In genomic region chr16:75237398-75238131, GRCh38 we compare ENCODE assay signal across 16 cellular contexts. TPM values are rescaled to one million over a fixed set of nuclear protein-coding genes. Genes with fewer than 3 reads are reported as not detected.
DNase-seq lines count a peak whose midpoint lies in the region; ATAC-seq, FAIRE-seq and TF ChIP-seq lines count a peak whose summit lies in the region.
"Had no signal": no experiment of that assay in that cellular context is flagged by ENCODE, and none has a peak within 500 bp of the region (broad histone marks: within the 10 kb centered on the region; RNA-seq: fewer than 3 reads in every experiment).

No MANE protein-coding gene starts in this region.

- 59 to 84% (median 72%) methylated on average over 6 to 18 of the region's 18 CpGs for WGBS in heart left ventricle, 4 donors
- WGBS in ovary, 3 donors = 76 to 87% (median 82%) methylated on average over 17 to 18 of the region's 18 CpGs

- H3K27ac ChIP-seq in heart left ventricle = peak overlapping the region; percentile 59 to 90 (median 80)
- H3K27ac ChIP-seq in endothelial cell of umbilical vein (ENCODE audit: insufficient read depth, low read depth, low read length) = no peak overlapping the region
- peak overlapping the region; percentile 59 to 79 for H3K27ac ChIP-seq in ovary
- peak overlapping the region; percentile 83 to 92 for H3K27ac ChIP-seq in uterus

- no peaks in the 10 kb centered on the region for H4K20me1 ChIP-seq in endothelial cell of umbilical vein (replicated peaks; ENCODE audit: control insufficient read depth, extremely low read depth, insufficient read depth, low read length)

- no peak overlapping the region for H3K4me2 ChIP-seq in endothelial cell of umbilical vein (ENCODE audit: insufficient read depth, low read length)

- dilution Hi-C loops in endothelial cell of umbilical vein (cut with MboI; ENCODE audit: extremely low pct_ligation_motif_present, low sequenced_read_pairs) = no loop called here

- ATAC-seq in heart left ventricle = peak in 1 of 4 donors; percentile 0
- no peak for ATAC-seq in left ventricle myocardium superior
- ATAC-seq: A549; activated CD8-positive, alpha-beta T cell treated with anti-CD3 and anti-CD28 coated beads, Interleukin-2, amount 10 ng/mL, durations not matched to agents 7 days and 5 days had no signal

- H3K4me3 ChIP-seq in heart left ventricle (no peak overlapping the region), endothelial cell of umbilical vein (replicated peaks in 1 of 3; ENCODE audit: insufficient read depth in 1 of 3, low read depth in 1 of 3, low read length in 3 of 3) (no peak overlapping the region), ovary (no peak overlapping the region), uterus (no peak overlapping the region)
- H3K4me3 ChIP-seq: A549 had no signal

- no peaks in the 10 kb centered on the region for H3K9me1 ChIP-seq in endothelial cell of umbilical vein (replicated peaks; ENCODE audit: control insufficient read depth, extremely low read depth, insufficient read depth, low read length)

- H3K9me3 ChIP-seq in heart left ventricle = no peaks in the 10 kb centered on the region
- H3K9me3 ChIP-seq in endothelial cell of umbilical vein (replicated peaks; ENCODE audit: control insufficient read depth, insufficient read depth, low read length) = no peaks in the 10 kb centered on the region
- no peaks in the 10 kb centered on the region for H3K9me3 ChIP-seq in ovary
- H3K9me3 ChIP-seq in uterus = no peaks in the 10 kb centered on the region
- H3K9me3 ChIP-seq: A549 had no signal

- peaks cover 0 to 13% (median 0%) of the 10 kb centered on the region in 9 donors for H3K27me3 ChIP-seq in heart left ventricle
- no peaks in the 10 kb centered on the region for H3K27me3 ChIP-seq in endothelial cell of umbilical vein (ENCODE audit: control insufficient read depth in 2 of 2, insufficient read depth in 2 of 2, low read length in 2 of 2)
- no peaks in the 10 kb centered on the region for H3K27me3 ChIP-seq in ovary
- H3K27me3 ChIP-seq in uterus = no peaks in the 10 kb centered on the region

- no TSS peak for BruUV-seq in endothelial cell of umbilical vein (replicated peaks; lab: Mats Ljungman, UMichigan)

- DNase-seq in heart left ventricle (peak in 2 of 5 donors; percentile 29 to 54), left ventricle myocardium superior (no peak), endothelial cell of umbilical vein (ENCODE audit: low read depth, low spot score) (no peak), ovary (peak in 3 of 5 donors; percentile 25 to 43 (median 43)), uterus (peak; percentile 22 to 26), NCI-H2081 (lab: John Stamatoyannopoulos, UW) (no peak), cerebellar nuclear complex (lab: John Stamatoyannopoulos, UW) (no peak), NCI-H2171 treated with DMSO at 0.1 percent for 48 hours (lab: John Stamatoyannopoulos, UW) (no peak)
- DNase-seq: activated CD8-positive, alpha-beta T cell treated with anti-CD3 and anti-CD28 coated beads, Interleukin-2, amount 10 ng/mL, durations not matched to agents 7 days and 5 days; activated naive CD4-positive, alpha-beta T cell treated with Interleukin-2 at 50 U/mL for 16 hours; Karpas-422; stimulated activated CD4-positive, alpha-beta T cell treated with anti-CD3 and anti-CD28 coated beads, Interleukin-4, amount 100 ng/mL, for 4 hours had no signal

- FAIRE-seq in endothelial cell of umbilical vein (lab: Jason Lieb, UNC) = no peak
- FAIRE-seq: A549, GM19239 had no signal

- TF ChIP-seq CTCF in heart left ventricle (IDR thresholded peaks at IDR 0.05) (no peak), endothelial cell of umbilical vein (IDR thresholded peaks at IDR 0.05; ENCODE audit: extremely low read depth in 1 of 2, insufficient read depth in 1 of 2, low read depth in 1 of 2, low read length in 2 of 2) (no peak), ovary (IDR thresholded peaks at IDR 0.05) (no peak), uterus (IDR thresholded peaks at IDR 0.05) (no peak)

- H3K36me3 ChIP-seq in heart left ventricle = peaks cover 0 to 66% (median 50%) of the 10 kb centered on the region in 9 donors
- peaks cover 37 to 81% of the 10 kb centered on the region in 2 experiments for H3K36me3 ChIP-seq in endothelial cell of umbilical vein (ENCODE audit: control insufficient read depth in 2 of 2, extremely low read depth in 1 of 2, insufficient read depth in 2 of 2, low read length in 2 of 2)
- no peaks in the 10 kb centered on the region for H3K36me3 ChIP-seq in ovary
- H3K36me3 ChIP-seq in uterus = no peaks in the 10 kb centered on the region

- H3K4me1 ChIP-seq in heart left ventricle = peaks cover 3 to 74% (median 50%) of the 10 kb centered on the region in 12 donors
- H3K4me1 ChIP-seq in endothelial cell of umbilical vein (ENCODE audit: control insufficient read depth, extremely low read depth, insufficient read depth, low read length) = peaks cover 9% of the 10 kb centered on the region
- H3K4me1 ChIP-seq in ovary (ENCODE audit: insufficient read depth) = peaks cover 15% of the 10 kb centered on the region
- H3K4me1 ChIP-seq in uterus = peaks cover 12 to 41% of the 10 kb centered on the region in 2 donors

- H3K79me2 ChIP-seq in endothelial cell of umbilical vein (ENCODE audit: control insufficient read depth, insufficient read depth, low read length) = peaks cover 91% of the 10 kb centered on the region

- no peak overlapping the region for H3K9ac ChIP-seq in endothelial cell of umbilical vein (replicated peaks; ENCODE audit: extremely low read depth, insufficient read depth, low read length)

- no peak for TF ChIP-seq POLR2A in heart left ventricle (IDR thresholded peaks at IDR 0.05)
- no peak for TF ChIP-seq POLR2A in endothelial cell of umbilical vein (IDR thresholded peaks at IDR 0.05; ENCODE audit: low read depth, low read length)
- TF ChIP-seq POLR2A in ovary (IDR thresholded peaks at IDR 0.05) = no peak
- TF ChIP-seq POLR2A in uterus (IDR thresholded peaks at IDR 0.05) = no peak

- POLR2A ChIA-PET in endothelial cell of umbilical vein (lab: Charles Lee) = no interaction called here

- CTCF ChIA-PET in endothelial cell of umbilical vein (lab: Charles Lee) = interaction anchor here (1.3 to 6.5 kb wide), 3 partner anchors 145 to 165 kb away, joined by 3 to 120 read pairs (median 9); no protein-coding TSS in a partner anchor

- no peak for TF ChIP-seq EP300 in ovary (IDR thresholded peaks at IDR 0.05)

- H2AFZ ChIP-seq in endothelial cell of umbilical vein (ENCODE audit: low read depth, low read length) = no peak overlapping the region

- intact Hi-C loops in heart left ventricle (cut with DNase I) = loop anchor here in 1 of 10 donors (2.0 kb wide), 1 partner anchor 147 kb away; no protein-coding TSS in a partner anchor
- intact Hi-C loops in left ventricle myocardium superior (cut with micrococcal nuclease) = no loop called here
- intact Hi-C loops in endothelial cell of umbilical vein (cut with micrococcal nuclease) = no loop called here
- intact Hi-C loops in ovary (cut with DNase I) = loop anchor here in 2 of 4 donors (5.0 to 10.0 kb wide), 3 partner anchors 65 to 160 kb away; no protein-coding TSS in a partner anchor
- intact Hi-C loops in uterus (cut with DNase I; ENCODE audit: low total_unique reads) = loop anchor here (5.0 kb wide), 1 partner anchor 150 kb away; no protein-coding TSS in a partner anchor

RNA-seq across cellular contexts. Expression of gene BCAR1, which starts 13.9 kb away (rescaled TPM):
- 100 to 1,000 TPM in 1 of 9 donors, 10 to 100 TPM in 8; 51.4 to 129 (median 72.0) TPM for total RNA-seq in heart left ventricle
- polyA plus RNA-seq in heart left ventricle = 10 to 100 TPM; 54.2 to 89.2 TPM
- 82.9 TPM for total RNA-seq in left ventricle myocardium superior
- 237 and 267 TPM in 2 replicates for total RNA-seq in endothelial cell of umbilical vein
- 171 and 198 TPM in 2 replicates for polyA plus RNA-seq in endothelial cell of umbilical vein
- polyA plus RNA-seq in endothelial cell of umbilical vein (2011; cell fraction: cytosol; rRNA removed) = 110 and 135 TPM in 2 replicates
- polyA plus RNA-seq in endothelial cell of umbilical vein (2011; cell fraction: nucleus; rRNA removed) = 257 and 307 TPM in 2 replicates
- polyA plus RNA-seq in endothelial cell of umbilical vein (2012) = 194 and 202 TPM in 2 replicates
- polyA minus RNA-seq in endothelial cell of umbilical vein = 91.9 and 139 TPM in 2 replicates
- polyA minus RNA-seq in endothelial cell of umbilical vein (2011; cell fraction: cytosol; rRNA and poly(A)+ RNA removed) = 24.9 TPM
- polyA minus RNA-seq in endothelial cell of umbilical vein (2011; cell fraction: nucleus; rRNA and poly(A)+ RNA removed) = 131 and 267 TPM in 2 replicates
- 10 to 100 TPM; 22.2 to 90.2 (median 47.4) TPM for total RNA-seq in ovary
- polyA plus RNA-seq in ovary = 10 to 100 TPM in 1 of 2 donors, 1 to 10 TPM in 1; 2.4 to 30.3 TPM
- 100 to 1,000 TPM in 1 of 4 donors, 10 to 100 TPM in 3; 42.8 to 104 (median 47.2) TPM for total RNA-seq in uterus
- total RNA-seq: T-helper 1 cell treated with Interleukin-12 subunit alpha and Interleukin-12 subunit beta and Interleukin-4 antibody, amounts not matched to agents 30 ng/mL and 1 ng/mL, for 36 hours had no signal

RNA-seq across cellular contexts. Expression of gene CTRB1, which starts 18.8 kb away (rescaled TPM):
- total RNA-seq in heart left ventricle = 1 to 10 TPM in 5 of 9 donors, not detected in 4; 2.0 to 3.7 (median 3.0) TPM
- polyA plus RNA-seq in heart left ventricle = under 1 TPM in 1 of 2 donors, not detected in 1; 0.64 TPM
- not detected for total RNA-seq in left ventricle myocardium superior
- total RNA-seq in endothelial cell of umbilical vein = not detected in 2 replicates
- polyA plus RNA-seq in endothelial cell of umbilical vein = not detected in 2 replicates
- not detected in 2 replicates for polyA plus RNA-seq in endothelial cell of umbilical vein (2011; cell fraction: cytosol; rRNA removed)
- polyA plus RNA-seq in endothelial cell of umbilical vein (2011; cell fraction: nucleus; rRNA removed) = not detected in 2 replicates
- polyA plus RNA-seq in endothelial cell of umbilical vein (2012) = 0.41 TPM in 1 of 2 replicates, not detected in the other
- not detected in 2 replicates for polyA minus RNA-seq in endothelial cell of umbilical vein
- polyA minus RNA-seq in endothelial cell of umbilical vein (2011; cell fraction: cytosol; rRNA and poly(A)+ RNA removed) = not detected
- not detected in 2 replicates for polyA minus RNA-seq in endothelial cell of umbilical vein (2011; cell fraction: nucleus; rRNA and poly(A)+ RNA removed)
- total RNA-seq in ovary = 10 to 100 TPM in 2 of 7 donors, 1 to 10 TPM in 1, under 1 TPM in 2, not detected in 2; 0.67 to 14.7 (median 3.1) TPM
- not detected for polyA plus RNA-seq in ovary
- total RNA-seq in uterus = not detected
- total RNA-seq: activated CD8-positive, alpha-beta T cell treated with anti-CD3 and anti-CD28 coated beads, Interleukin-2, amount 10 ng/mL, durations not matched to agents 7 days and 5 days; subcutaneous adipose tissue; T-helper 1 cell treated with Interleukin-12 subunit alpha and Interleukin-12 subunit beta and Interleukin-4 antibody, amounts not matched to agents 30 ng/mL and 1 ng/mL, for 36 hours had no signal
- polyA plus RNA-seq: A549 had no signal

RNA-seq across cellular contexts. Expression of gene CTRB2, which starts 30.6 kb away (rescaled TPM):
- total RNA-seq in heart left ventricle (1 to 10 TPM in 4 of 9 donors, under 1 TPM in 1, not detected in 4; 0.98 to 3.7 (median 2.8) TPM), left ventricle myocardium superior (not detected), endothelial cell of umbilical vein (not detected in 2 replicates), ovary (10 to 100 TPM in 2 of 7 donors, 1 to 10 TPM in 1, under 1 TPM in 1, not detected in 3; 0.62 to 28.7 (median 11.6) TPM), uterus (not detected)
- polyA plus RNA-seq in heart left ventricle (under 1 TPM in 1 of 2 donors, not detected in 1; 0.51 TPM), endothelial cell of umbilical vein (not detected in 2 replicates), ovary (1 to 10 TPM in 1 of 2 donors, not detected in 1; 1.1 TPM)
- not detected in 2 replicates for polyA plus RNA-seq in endothelial cell of umbilical vein (2011; cell fraction: cytosol; rRNA removed)
- polyA plus RNA-seq in endothelial cell of umbilical vein (2011; cell fraction: nucleus; rRNA removed) = not detected in 2 replicates
- polyA plus RNA-seq in endothelial cell of umbilical vein (2012) = 0.15 and 0.16 TPM in 2 replicates
- polyA minus RNA-seq in endothelial cell of umbilical vein = not detected in 2 replicates
- not detected for polyA minus RNA-seq in endothelial cell of umbilical vein (2011; cell fraction: cytosol; rRNA and poly(A)+ RNA removed)
- not detected in 2 replicates for polyA minus RNA-seq in endothelial cell of umbilical vein (2011; cell fraction: nucleus; rRNA and poly(A)+ RNA removed)
- total RNA-seq: activated CD8-positive, alpha-beta T cell treated with anti-CD3 and anti-CD28 coated beads, Interleukin-2, amount 10 ng/mL, durations not matched to agents 7 days and 5 days; subcutaneous adipose tissue; T-helper 1 cell treated with Interleukin-12 subunit alpha and Interleukin-12 subunit beta and Interleukin-4 antibody, amounts not matched to agents 30 ng/mL and 1 ng/mL, for 36 hours had no signal
- polyA plus RNA-seq: A549 had no signal

Comparison
In these comparisons a context has a peak if more than half of its experiments do, and no peak if none do; other contexts are left out.
1. DNase-seq: peak in ovary (3 of 5) and uterus (2 of 2); none in left ventricle myocardium superior (single experiment), endothelial cell of umbilical vein (single experiment), NCI-H2081 (0 of 2), cerebellar nuclear complex (0 of 2) and NCI-H2171 treated with DMSO at 0.1 percent for 48 hours (single experiment).